Comparison of ENCODE assay signal across 21 cellular contexts in genomic region chr9:123957731-123958130, GRCh38. TPM values are rescaled to one million over a fixed set of nuclear protein-coding genes. Genes with fewer than 3 reads are reported as not detected.
"Had no signal": no experiment of that assay in that cellular context is flagged by ENCODE, and none has a peak within 500 bp of the region (broad histone marks: within the 10 kb centered on the region; RNA-seq: fewer than 3 reads in every experiment).

No MANE protein-coding gene starts in this region.

- H3K9ac ChIP-seq: parathyroid adenoma had no signal

- H3K36me3 Mint-ChIP-seq: naive B cell; stimulated activated naive B cell treated with anti-CD40 and anti-IgM and Interleukin-4, amounts not matched to agents 10 μg/mL and 1 μg/mL and 100 μg/mL, for 72 hours had no signal

- H3K9me3 Mint-ChIP-seq: stimulated activated naive B cell treated with anti-CD40 and anti-IgM and Interleukin-4, amounts not matched to agents 10 μg/mL and 1 μg/mL and 100 μg/mL, for 72 hours had no signal

- H3K9me3 ChIP-seq: esophagus muscularis mucosa, left ventricle myocardium inferior, lower lobe of right lung, prostate gland, right lobe of liver had no signal

- FAIRE-seq: endometrium, kidney had no signal

- DNase-seq: effector memory CD4-positive, alpha-beta T cell; foreskin melanocyte; head of caudate nucleus; kidney; left cardiac atrium; left ventricle myocardium inferior; lower lobe of right lung; mesendoderm; naive B cell; right lobe of liver; stimulated activated CD4-positive, alpha-beta T cell treated with anti-CD3 and anti-CD28 coated beads, Interleukin-4, amount 100 ng/mL, for 1 hour; stimulated activated naive B cell treated with anti-CD40 and anti-IgM and Interleukin-4, amounts not matched to agents 10 μg/mL and 1 μg/mL and 100 μg/mL, for 72 hours had no signal

- ATAC-seq: left cardiac atrium; lower lobe of right lung; right lobe of liver; stimulated activated naive B cell treated with anti-CD40 and anti-IgM and Interleukin-4, amounts not matched to agents 10 μg/mL and 1 μg/mL and 100 μg/mL, for 72 hours had no signal

- H3K4me1 Mint-ChIP-seq: naive B cell had no signal

- H3K4me3 Mint-ChIP-seq: naive B cell; nephron; stimulated activated naive B cell treated with anti-CD40 and anti-IgM and Interleukin-4, amounts not matched to agents 10 μg/mL and 1 μg/mL and 100 μg/mL, for 72 hours had no signal

- H3K4me3 ChIP-seq: esophagus muscularis mucosa, hepatocyte, left ventricle myocardium inferior, lower lobe of right lung, prostate gland, right lobe of liver had no signal

- H3K36me3 ChIP-seq: esophagus muscularis mucosa, left ventricle myocardium inferior, lower lobe of right lung, prostate gland, right lobe of liver had no signal

- H3K27ac Mint-ChIP-seq: nephron; stimulated activated naive B cell treated with anti-CD40 and anti-IgM and Interleukin-4, amounts not matched to agents 10 μg/mL and 1 μg/mL and 100 μg/mL, for 72 hours had no signal

- H3K27me3 ChIP-seq: right lobe of liver had no signal

- H3K4me1 ChIP-seq: esophagus muscularis mucosa, left ventricle myocardium inferior, lower lobe of right lung, parathyroid adenoma, prostate gland, right lobe of liver had no signal

RNA-seq across cellular contexts. Expression of gene LHX2, which starts 53.8 kb away (rescaled TPM):
- total RNA-seq: esophagus muscularis mucosa, hepatocyte, kidney, left ventricle myocardium inferior, lower lobe of right lung, omental fat pad, renal cortical epithelial cell, urinary bladder had no signal
